8 cellular contexts compared by ENCODE assay signal in the genomic region with DNA sequence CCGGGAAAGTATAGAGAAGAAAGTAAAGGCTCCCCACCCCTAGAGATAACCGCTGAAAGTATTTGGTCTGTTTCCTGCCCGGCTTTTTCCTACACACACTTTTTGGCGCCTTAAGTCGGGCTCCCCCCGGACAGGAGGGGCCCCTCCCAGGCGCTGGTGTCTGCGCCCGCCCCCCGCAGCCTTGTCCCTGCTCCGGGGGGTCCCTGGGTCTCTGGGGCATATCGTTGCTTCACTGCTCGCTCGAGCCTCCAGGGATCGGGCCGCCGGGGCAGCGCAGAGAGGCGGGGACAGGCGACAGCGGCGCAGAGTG. TPM values are rescaled to one million over a fixed set of nuclear protein-coding genes. Genes with fewer than 3 reads are reported as not detected.
DNase-seq lines count a peak whose midpoint lies in the region; ATAC-seq lines count a peak whose summit lies in the region.

No MANE protein-coding gene starts in this region.

- H3K27ac ChIP-seq in esophagus (ENCODE audit: low read depth in 2 of 2, low read length in 1 of 2) (peak overlapping the region; percentile 8 to 37), rectal smooth muscle tissue (ENCODE audit: low read depth, low read length) (no peak overlapping the region)

- H3K36me3 ChIP-seq in NT2/D1 (ENCODE audit: insufficient read depth, insufficient read length, low read length) (peaks cover 29% of the 10 kb centered on the region), esophagus (ENCODE audit: control insufficient read depth in 2 of 2, insufficient read depth in 2 of 2, low read length in 1 of 2) (peaks cover 4 to 27% of the 10 kb centered on the region in 2 donors), rectal smooth muscle tissue (ENCODE audit: control insufficient read depth, insufficient read depth, low read length) (peaks cover 13% of the 10 kb centered on the region)

- WGBS in esophagus, 2 donors, result 2% methylated on average over 22 of the region's 22 CpGs

- ATAC-seq in GM19025 (IDR thresholded peaks at IDR 0.05; ENCODE audit: low read depth, unreplicated experiment), result peak; percentile 6

- peaks cover 33% of the 10 kb centered on the region for H3K4me1 ChIP-seq in NT2/D1 (ENCODE audit: insufficient read depth, insufficient read length)
- peaks cover 18 to 48% of the 10 kb centered on the region in 2 donors for H3K4me1 ChIP-seq in esophagus (ENCODE audit: control insufficient read depth in 2 of 2, insufficient read depth in 2 of 2, low read length in 1 of 2)
- H3K4me1 ChIP-seq in rectal smooth muscle tissue (ENCODE audit: control insufficient read depth, insufficient read depth, low read length), result peaks cover 6% of the 10 kb centered on the region

- no peaks in the 10 kb centered on the region for H3K9me3 ChIP-seq in NT2/D1 (ENCODE audit: insufficient read depth, low read length)
- H3K9me3 ChIP-seq in esophagus (ENCODE audit: control insufficient read depth in 2 of 2, insufficient read depth in 1 of 2, low read depth in 1 of 2, low read length in 1 of 2), result no peaks in the 10 kb centered on the region

- H3K4me3 ChIP-seq in NT2/D1 (ENCODE audit: insufficient read length, low read depth) (peak overlapping the region; percentile 28), esophagus (ENCODE audit: low read depth in 1 of 2, low read length in 2 of 2) (peak overlapping the region; percentile 42 to 45), rectal smooth muscle tissue (ENCODE audit: low read length) (peak overlapping the region; percentile 59)

- peak overlapping the region; percentile 74 for H3K9ac ChIP-seq in NT2/D1 (ENCODE audit: insufficient read length, low read depth)
- no peak overlapping the region for H3K9ac ChIP-seq in rectal smooth muscle tissue (ENCODE audit: low read length)

- H3K27me3 ChIP-seq in NT2/D1 (ENCODE audit: insufficient read depth, insufficient read length) (peaks cover 64% of the 10 kb centered on the region), esophagus (ENCODE audit: control insufficient read depth in 1 of 2, insufficient read depth in 2 of 2, low read length in 2 of 2) (peaks cover 0 to 4% of the 10 kb centered on the region in 2 donors), rectal smooth muscle tissue (ENCODE audit: control insufficient read depth, insufficient read depth, low read length) (peaks cover 34% of the 10 kb centered on the region)

- DNase-seq in NT2/D1 (ENCODE audit: low read depth, low spot score), result no peak
- no peak for DNase-seq in NCI-H524 treated with DMSO at 0.1 percent for 48 hours (lab: John Stamatoyannopoulos, UW)
- DNase-seq in NCI-H187 (lab: John Stamatoyannopoulos, UW), result no peak
- DNase-seq in GM19238 (ENCODE audit: insufficient read length, low spot score), result no peak
- no peak for DNase-seq in ureter (ENCODE audit: low spot score)

RNA-seq across cellular contexts. Expression of a gene that starts 0.9 kb away (rescaled TPM):
- polyA plus RNA-seq in esophagus, result 1 to 10 TPM; 3.2 to 5.3 TPM
- 45.8 TPM for total RNA-seq in ureter

RNA-seq across cellular contexts. Expression of a gene that starts 6.0 kb away (rescaled TPM):
- 100 to 1,000 TPM in 1 of 2 donors, 10 to 100 TPM in 1; 75.5 to 108 TPM for polyA plus RNA-seq in esophagus
- 241 TPM for total RNA-seq in ureter

RNA-seq across cellular contexts. Expression of a gene that starts 8.1 kb away (rescaled TPM):
- 10 to 100 TPM; 51.7 to 53.2 TPM for polyA plus RNA-seq in esophagus
- total RNA-seq in ureter, result 118 TPM

RNA-seq across cellular contexts. Expression of a gene that starts 15.5 kb away (rescaled TPM):
- polyA plus RNA-seq in esophagus, result 100 to 1,000 TPM in 1 of 2 donors, 10 to 100 TPM in 1; 64.9 to 177 TPM
- total RNA-seq in ureter, result 112 TPM

RNA-seq across cellular contexts. Expression of a gene that starts 15.9 kb away (rescaled TPM):
- 10 to 100 TPM in 1 of 2 donors, 1 to 10 TPM in 1; 9.8 to 16.8 TPM for polyA plus RNA-seq in esophagus
- 47.2 TPM for total RNA-seq in ureter
